Comparison of ENCODE assay signal across 18 cellular contexts in the genomic region with DNA sequence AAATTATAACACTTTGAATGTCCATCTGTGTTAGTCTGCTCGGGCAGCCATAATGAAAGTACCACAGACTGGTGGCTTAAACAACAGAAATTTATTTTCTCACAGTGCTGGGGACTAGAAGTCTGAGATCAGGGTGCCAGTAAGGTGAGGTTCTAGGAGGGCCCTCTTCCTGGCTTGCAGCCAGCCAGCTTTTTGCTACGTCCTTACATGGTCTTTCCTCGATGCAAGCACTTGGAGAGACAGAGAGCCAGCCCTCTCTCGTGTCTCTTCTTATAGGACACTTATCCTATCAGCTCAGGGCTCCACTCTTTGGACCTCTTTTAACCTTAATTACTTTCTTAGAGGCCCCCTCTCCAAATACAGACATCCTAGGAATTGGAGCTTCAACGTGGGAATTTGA.
DNase-seq lines count a peak whose midpoint lies in the region; ATAC-seq and TF ChIP-seq lines count a peak whose summit lies in the region.
"Had no signal": no experiment of that assay in that cellular context is flagged by ENCODE, and none has a peak within 500 bp of the region (broad histone marks: within the 10 kb centered on the region; RNA-seq: fewer than 3 reads in every experiment).

No MANE protein-coding gene starts in this region.

- no peak for ATAC-seq in RWPE2 (ENCODE audit: low read depth)
- ATAC-seq: activated CD8-positive, alpha-beta T cell treated with anti-CD3 and anti-CD28 coated beads, Interleukin-2, amount 10 ng/mL, durations not matched to agents 7 days and 5 days; GM12878; natural killer cell; upper lobe of right lung had no signal

- H3K36me3 ChIP-seq in left ventricle myocardium inferior (no peaks in the 10 kb centered on the region), RWPE2 (ENCODE audit: low read depth) (no peaks in the 10 kb centered on the region)
- H3K36me3 ChIP-seq: upper lobe of right lung had no signal

- TF ChIP-seq CTCF in left ventricle myocardium inferior (IDR thresholded peaks at IDR 0.05; ENCODE audit: borderline replicate concordance) (no peak), RWPE2 (IDR thresholded peaks at IDR 0.05; ENCODE audit: poor library complexity, severe bottlenecking) (no peak)

- H3K4me3 ChIP-seq in left ventricle myocardium inferior (no peak overlapping the region), RWPE2 (ENCODE audit: severe bottlenecking) (no peak overlapping the region)
- H3K4me3 ChIP-seq: GM12878, upper lobe of right lung had no signal

- H3K9me3 ChIP-seq in left ventricle myocardium inferior (replicated peaks): no peaks in the 10 kb centered on the region
- no peaks in the 10 kb centered on the region for H3K9me3 ChIP-seq in RWPE2 (ENCODE audit: severe bottlenecking)
- H3K9me3 ChIP-seq: upper lobe of right lung had no signal

- DNase-seq in left ventricle myocardium inferior (no peak), cardiac septum (ENCODE audit: low spot score) (no peak), RWPE2 (ENCODE audit: low spot score) (no peak), medulla oblongata (ENCODE audit: extremely low spot score) (peak; percentile 16), GF-D8 (lab: John Stamatoyannopoulos, UW) (no peak), A172 (ENCODE audit: low spot score) (no peak), OCI-M1 (lab: John Stamatoyannopoulos, UW) (no peak)
- DNase-seq: activated CD4-positive, CD25-positive, alpha-beta regulatory T cell treated with anti-CD3 and anti-CD28 coated beads, Interleukin-2, amount 50 U/mL, for 72 hours; activated CD8-positive, alpha-beta T cell treated with anti-CD3 and anti-CD28 coated beads, Interleukin-2, amount 10 ng/mL, durations not matched to agents 7 days and 5 days; activated T-cell treated with anti-CD3 and anti-CD28 coated beads, Interleukin-2, amount 50 U/mL, for 1 hour; CD4-positive, CD25-positive, alpha-beta regulatory T cell; natural killer cell; NCI-H1092; NCI-H2029 treated with DMSO at 0.1 percent for 48 hours; Right ventricle myocardium superior; upper lobe of right lung had no signal

- intact Hi-C loops in left ventricle myocardium inferior (cut with micrococcal nuclease): no loop called here
- intact Hi-C loops in cardiac septum (cut with DNase I): no loop called here

- H3K27me3 ChIP-seq in left ventricle myocardium inferior (ENCODE audit: low read depth) (peaks cover 37% of the 10 kb centered on the region), RWPE2 (ENCODE audit: insufficient read depth, poor library complexity, severe bottlenecking) (no peaks in the 10 kb centered on the region)

- H3K27ac ChIP-seq in left ventricle myocardium inferior (replicated peaks): peak overlapping the region; percentile 55
- H3K27ac ChIP-seq in RWPE2 (ENCODE audit: poor library complexity, severe bottlenecking): peak overlapping the region; percentile 85
- H3K27ac ChIP-seq: parathyroid adenoma, upper lobe of right lung had no signal

- H3K4me1 ChIP-seq in left ventricle myocardium inferior (peaks cover 1% of the 10 kb centered on the region), RWPE2 (ENCODE audit: insufficient read depth, poor library complexity, severe bottlenecking) (peaks cover 33% of the 10 kb centered on the region)
- H3K4me1 ChIP-seq: parathyroid adenoma, upper lobe of right lung had no signal
